ENCODE assay signal across 9 cellular contexts in the genomic region with DNA sequence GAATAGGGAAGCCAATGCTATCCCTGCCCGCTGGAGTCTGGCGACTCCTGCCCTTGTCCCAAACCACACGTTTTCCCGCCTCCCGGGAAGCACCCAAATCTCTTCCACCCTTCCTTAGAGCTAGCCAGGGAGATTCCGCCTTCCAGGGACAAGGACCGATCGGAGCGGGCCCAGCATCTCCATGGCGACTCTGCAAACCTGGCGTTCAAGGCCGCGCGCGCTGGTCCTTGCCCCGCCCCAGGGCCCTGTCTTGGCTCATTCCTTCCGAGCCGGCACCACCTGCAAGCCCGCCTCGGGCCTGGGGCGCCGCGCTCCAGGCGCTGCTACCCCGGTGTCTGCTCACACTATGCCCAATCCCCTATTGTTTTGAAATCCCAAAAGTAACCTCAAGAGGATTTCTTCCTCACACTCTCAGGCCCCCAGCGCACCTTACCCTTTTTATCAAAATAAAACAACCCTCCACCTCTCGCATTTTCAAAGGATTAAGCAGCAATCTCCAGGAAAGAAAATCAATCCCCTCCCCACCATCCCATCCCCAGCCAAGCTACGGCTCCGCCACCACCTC. TPM values are rescaled to one million over a fixed set of nuclear protein-coding genes. Genes with fewer than 3 reads are reported as not detected.
DNase-seq lines count a peak whose midpoint lies in the region; ATAC-seq and TF ChIP-seq lines count a peak whose summit lies in the region.
"Had no signal": no experiment of that assay in that cellular context is flagged by ENCODE, and none has a peak within 500 bp of the region (broad histone marks: within the 10 kb centered on the region; RNA-seq: fewer than 3 reads in every experiment).

No MANE protein-coding gene starts in this region.

- H3K4me1 Mint-ChIP-seq in CD14-positive monocyte, result peaks cover 15% of the 10 kb centered on the region
- H3K4me1 Mint-ChIP-seq in neural progenitor cell, result peaks cover 28% of the 10 kb centered on the region

- no peaks in the 10 kb centered on the region for H3F3A ChIP-seq in MM.1S (ENCODE audit: insufficient read depth, low read length)
- peaks cover 30% of the 10 kb centered on the region for H3F3A ChIP-seq in neural progenitor cell (ENCODE audit: low read depth)

- TF ChIP-seq CTCF in CD14-positive monocyte (IDR thresholded peaks at IDR 0.05) (no peak), MM.1S (IDR thresholded peaks at IDR 0.05; ENCODE audit: low read length) (no peak), neural progenitor cell (IDR thresholded peaks at IDR 0.05) (no peak)

- H3K27me3 ChIP-seq in MM.1S (replicated peaks; ENCODE audit: insufficient read depth, low read length) (peaks cover 47% of the 10 kb centered on the region), neural progenitor cell (peaks cover 94% of the 10 kb centered on the region)

- H3K9me2 ChIP-seq in MM.1S (replicated peaks; ENCODE audit: insufficient read depth, low read length), result no peaks in the 10 kb centered on the region

- peak overlapping the region; percentile 14 to 88 for H3K4me3 Mint-ChIP-seq in CD14-positive monocyte
- H3K4me3 Mint-ChIP-seq in neural progenitor cell, result peak overlapping the region; percentile 93

- H3K36me3 Mint-ChIP-seq in CD14-positive monocyte, result peaks cover 0 to 3% of the 10 kb centered on the region in 2 donors
- H3K36me3 Mint-ChIP-seq in neural progenitor cell, result no peaks in the 10 kb centered on the region

- DNase-seq in CD14-positive monocyte (ENCODE audit: low spot score), result no peak
- no peak for DNase-seq in MM.1S
- DNase-seq in cerebellum (ENCODE audit: low spot score), result peak; percentile 50
- peak; percentile 42 for DNase-seq in neural progenitor cell (ENCODE audit: low spot score)
- DNase-seq in GOT3 (lab: John Stamatoyannopoulos, UW), result no peak
- no peak for DNase-seq in 8988T

- H3K4me2 ChIP-seq in MM.1S (ENCODE audit: low read depth, low read length) (peak overlapping the region; percentile 98), neural progenitor cell (peak overlapping the region; percentile 99)

- peaks cover 0 to 10% (median 3%) of the 10 kb centered on the region in 7 donors for H3K9me3 Mint-ChIP-seq in CD14-positive monocyte
- H3K9me3 Mint-ChIP-seq in neural progenitor cell, result no peaks in the 10 kb centered on the region

- H3K27me3 Mint-ChIP-seq in CD14-positive monocyte (ENCODE audit: low read depth in 3 of 3) (peaks cover 85 to 98% (median 89%) of the 10 kb centered on the region in 3 donors), neural progenitor cell (ENCODE audit: insufficient read depth, low read depth) (peaks cover 44% of the 10 kb centered on the region)

- H3K9ac ChIP-seq in MM.1S (ENCODE audit: low read length) (no peak overlapping the region; the same call in 1 of the 2 replicates), neural progenitor cell (no peak overlapping the region)

- ATAC-seq in GM18909 (IDR thresholded peaks at IDR 0.05; ENCODE audit: poor library complexity, unreplicated experiment) (no peak), HG03095 (IDR thresholded peaks at IDR 0.05; ENCODE audit: unreplicated experiment) (no peak)

- intact Hi-C loops in CD14-positive monocyte (cut with micrococcal nuclease), result no loop called here

- H3K9me3 ChIP-seq in MM.1S (replicated peaks; ENCODE audit: insufficient read depth, low read length) (no peaks in the 10 kb centered on the region), neural progenitor cell (ENCODE audit: low read depth) (no peaks in the 10 kb centered on the region)

- H3K36me3 ChIP-seq in MM.1S (replicated peaks; ENCODE audit: insufficient read depth, low read length), result no peaks in the 10 kb centered on the region
- no peaks in the 10 kb centered on the region for H3K36me3 ChIP-seq in neural progenitor cell

- no peak overlapping the region for H3K27ac ChIP-seq in MM.1S (ENCODE audit: low read length)
- no peak overlapping the region for H3K27ac ChIP-seq in neural progenitor cell

- H2AFZ ChIP-seq in MM.1S (ENCODE audit: low read length), result peak overlapping the region; percentile 70
- H2AFZ ChIP-seq in neural progenitor cell (replicated peaks), result peak overlapping the region; percentile 88

- H3K4me3 ChIP-seq in MM.1S (ENCODE audit: low read length) (peak overlapping the region; percentile 61), neural progenitor cell (peak overlapping the region; percentile 75)

- H4K20me1 ChIP-seq in MM.1S (ENCODE audit: insufficient read depth, low read length) (no peaks in the 10 kb centered on the region), neural progenitor cell (ENCODE audit: low read depth) (peaks cover 49% of the 10 kb centered on the region)

- H3K27ac Mint-ChIP-seq in CD14-positive monocyte (peak overlapping the region in 1 of 7 donors; percentile 30), neural progenitor cell (no peak overlapping the region)

- H3K4me1 ChIP-seq in MM.1S (ENCODE audit: low read length) (no peaks in the 10 kb centered on the region), neural progenitor cell (peaks cover 21% of the 10 kb centered on the region)

- H3K79me2 ChIP-seq in MM.1S (ENCODE audit: low read length), result no peaks in the 10 kb centered on the region
- H3K79me2 ChIP-seq in neural progenitor cell (ENCODE audit: low read depth), result no peaks in the 10 kb centered on the region

RNA-seq across cellular contexts. Expression of a gene that starts 1.0 kb away (rescaled TPM):
- not detected for polyA plus RNA-seq in CD14-positive monocyte
- total RNA-seq in cerebellum, result 135 TPM
- 4.2 and 4.9 TPM in 2 replicates for total RNA-seq in neural progenitor cell (ENCODE audit: low replicate concordance)
- total RNA-seq: dermis microvascular lymphatic vessel endothelial cell had no signal

Comparison
In these comparisons a context has a peak if more than half of its experiments do, and no peak if none do; other contexts are left out.
1. DNase-seq: peak in cerebellum (single experiment) and neural progenitor cell (single experiment); none in CD14-positive monocyte (single experiment), MM.1S (single experiment), GOT3 (single experiment) and 8988T (single experiment).
2. RNA of a gene that starts 1.0 kb away (total RNA-seq): 135 TPM in cerebellum (single experiment); 4.2 to 4.9 TPM in neural progenitor cell; every median in the first group is over 10 times any median in the second.